In the genomic region with DNA sequence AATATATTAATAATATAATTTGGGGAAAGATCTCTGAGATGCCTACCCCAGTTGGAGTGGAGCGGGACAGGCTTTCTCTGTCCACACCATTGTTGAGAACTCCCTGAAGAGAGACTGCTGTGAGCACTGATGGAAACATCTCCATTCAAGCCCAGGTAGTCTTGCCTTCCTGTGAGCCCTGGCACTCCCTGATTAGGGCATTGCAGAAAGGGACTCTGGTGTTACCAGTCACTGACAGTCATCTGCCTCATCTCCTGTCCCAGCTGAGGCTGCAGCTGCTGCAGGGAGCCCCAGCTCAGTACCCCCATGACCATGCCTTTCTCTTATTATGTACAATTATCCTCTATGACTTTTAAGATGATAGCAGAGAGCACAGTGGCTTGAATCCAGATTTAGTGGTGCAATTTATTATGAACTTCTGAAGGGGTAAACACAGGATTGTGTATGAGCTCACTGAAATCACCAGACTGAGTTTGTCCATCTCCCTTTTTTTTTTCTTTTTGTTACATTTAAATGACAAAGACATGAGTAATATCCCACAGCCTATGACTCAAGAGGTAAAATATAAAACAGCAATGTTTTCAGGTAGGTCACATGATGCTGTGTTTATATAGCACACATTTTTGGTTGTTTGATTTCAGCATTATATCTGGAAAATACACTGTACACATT, we compare ENCODE assay signal across 1 cellular context.
A peak's percentile ranks its signal among the peaks of the same experiment; 100 is the strongest.
TF ChIP-seq lines count a peak whose summit lies in the region.

No MANE protein-coding gene starts in this region.

TF ChIP-seq in SK-N-SH, 30 proteins besides CTCF, POLR2A, EP300 and RAD21 (continued from another document):
- TF ChIP-seq, protein P1, sequence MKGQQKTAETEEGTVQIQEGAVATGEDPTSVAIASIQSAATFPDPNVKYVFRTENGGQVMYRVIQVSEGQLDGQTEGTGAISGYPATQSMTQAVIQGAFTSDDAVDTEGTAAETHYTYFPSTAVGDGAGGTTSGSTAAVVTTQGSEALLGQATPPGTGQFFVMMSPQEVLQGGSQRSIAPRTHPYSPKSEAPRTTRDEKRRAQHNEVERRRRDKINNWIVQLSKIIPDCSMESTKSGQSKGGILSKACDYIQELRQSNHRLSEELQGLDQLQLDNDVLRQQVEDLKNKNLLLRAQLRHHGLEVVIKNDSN (IDR thresholded peaks at IDR 0.05; ENCODE audit: borderline replicate concordance, low read depth): peak; percentile 86
- TF ChIP-seq NFIC (IDR thresholded peaks at IDR 0.05; ENCODE audit: borderline replicate concordance) (no peak), GABPA (IDR thresholded peaks at IDR 0.05; ENCODE audit: low read depth) (no peak), FOXM1 (IDR thresholded peaks at IDR 0.05; ENCODE audit: low read depth) (no peak), IRF3 (IDR thresholded peaks at IDR 0.05; ENCODE audit: low read depth, low read length) (no peak), TEAD4 (IDR thresholded peaks at IDR 0.05; ENCODE audit: borderline replicate concordance, insufficient read depth) (0 out of 2 replicates have a peak, but pooled peaks have one; percentile 52), TCF12 (IDR thresholded peaks at IDR 0.05) (peak; percentile 87), FOXJ3 (CRISPR knock-in tag; IDR thresholded peaks at IDR 0.05) (no peak), RXRA (IDR thresholded peaks at IDR 0.05; ENCODE audit: borderline replicate concordance, low read depth) (peak; percentile 29; the same call in 1 of the 2 replicates), EZH2phosphoT487 (IDR thresholded peaks at IDR 0.05; ENCODE audit: borderline replicate concordance, low read depth) (no peak), JUND (IDR thresholded peaks at IDR 0.05) (peak; percentile 83), CHD2 (IDR thresholded peaks at IDR 0.05; ENCODE audit: low read length, partially characterized antibody) (no peak), GATA2 (CRISPR knock-in tag; IDR thresholded peaks at IDR 0.05) (no peak), TAF1 (IDR thresholded peaks at IDR 0.05; ENCODE audit: borderline replicate concordance, low read depth, low read length) (no peak), ELF1 (IDR thresholded peaks at IDR 0.05) (no peak)
